ENCODE assay signal across 10 cellular contexts in the genomic region with DNA sequence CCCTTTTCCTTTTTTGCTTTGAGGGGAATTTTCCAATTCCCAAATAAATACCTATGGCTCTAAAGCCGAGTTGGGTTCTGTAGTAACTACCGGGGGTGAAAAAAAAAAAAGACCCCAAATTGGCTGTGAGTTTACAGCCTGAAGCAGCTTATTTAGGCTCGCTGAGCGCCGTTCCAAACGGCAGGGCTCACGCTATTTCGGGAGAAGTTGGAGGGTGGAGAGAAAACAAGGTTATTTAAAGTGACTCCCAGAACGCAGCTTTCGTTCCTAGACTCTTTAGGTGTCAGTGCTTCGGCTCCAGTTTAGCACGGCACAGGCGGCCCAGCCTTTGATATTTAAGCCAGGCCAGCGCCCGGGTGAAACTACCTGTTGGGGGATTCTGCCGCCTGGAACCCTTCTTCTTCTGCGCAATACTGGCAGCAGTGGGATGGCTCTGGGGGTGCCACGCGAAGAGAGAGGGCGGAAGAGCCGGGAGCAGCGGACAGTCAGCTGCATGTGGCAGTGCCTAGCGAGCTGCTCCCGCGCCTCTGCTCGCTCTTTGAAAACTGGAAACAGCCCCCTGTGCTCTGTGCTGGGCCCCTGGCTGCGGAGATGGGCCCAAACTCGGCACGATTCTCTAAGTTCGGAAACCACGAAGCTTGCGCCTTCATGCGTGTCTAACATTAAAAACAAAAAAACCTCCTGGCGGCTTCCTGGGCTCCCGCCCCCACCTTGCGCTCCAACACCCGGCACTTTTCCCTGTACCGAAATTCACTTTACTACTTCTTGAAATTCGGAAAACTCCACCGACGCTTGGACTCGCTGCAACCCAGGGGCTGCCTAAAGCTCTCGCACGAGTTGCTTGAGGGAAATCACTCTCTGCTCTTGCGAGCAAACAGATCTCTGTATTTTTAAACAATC. TPM values are rescaled to one million over a fixed set of nuclear protein-coding genes. Genes with fewer than 3 reads are reported as not detected.
DNase-seq lines count a peak whose midpoint lies in the region; ATAC-seq and TF ChIP-seq lines count a peak whose summit lies in the region.
"Had no signal": no experiment of that assay in that cellular context is flagged by ENCODE, and none has a peak within 500 bp of the region (broad histone marks: within the 10 kb centered on the region; RNA-seq: fewer than 3 reads in every experiment).

No MANE protein-coding gene starts in this region.

- POLR2A ChIA-PET in MCF 10A (lab: Yijun Ruan, JAX) = interaction anchor here (1.6 kb wide), 1 partner anchor 25 kb away, joined by 3 read pairs; no protein-coding TSS in a partner anchor

- H3K4me1 Mint-ChIP-seq in HFFc6 (ENCODE audit: low read depth) (peaks cover 15% of the 10 kb centered on the region), MCF 10A (ENCODE audit: insufficient read depth, unreplicated experiment) (peaks cover 8% of the 10 kb centered on the region)

- H3K9me3 Mint-ChIP-seq in HFFc6 (no peaks in the 10 kb centered on the region), MCF 10A (ENCODE audit: unreplicated experiment) (no peaks in the 10 kb centered on the region)
- H3K9me3 Mint-ChIP-seq: activated B cell treated with CpG ODN at 0.5 μM for 24 hours; natural killer cell treated with Interleukin-12 subunit alpha and Interleukin-12 subunit beta and Interleukin-15 and Interleukin-18, amount 100 ng/mL, for 72 hours had no signal

- H3K27me3 Mint-ChIP-seq in HFFc6 (ENCODE audit: insufficient read depth) (peaks cover 44% of the 10 kb centered on the region), MCF 10A (ENCODE audit: insufficient read depth, unreplicated experiment) (no peaks in the 10 kb centered on the region)

- peak overlapping the region; percentile 51 for H3K4me3 ChIP-seq in iPS-11a (ENCODE audit: low read depth, low read length)

- DNase-seq in HFFc6 (no peak), MCF 10A (ENCODE audit: unreplicated experiment) (peak; percentile 31), sciatic nerve (ENCODE audit: low spot score) (no peak), activated T-cell treated with anti-CD3 and anti-CD28 coated beads for 4 hours (no peak), HCEC 1CT (no peak)
- DNase-seq in activated naive CD4-positive, alpha-beta T cell (lab: John Stamatoyannopoulos, UW) = no peak
- DNase-seq: activated B cell treated with CpG ODN at 0.5 μM for 24 hours had no signal

- no TSS peak for BruUV-seq in MCF 10A (replicated peaks; lab: Mats Ljungman, UMichigan)

- H3K27ac Mint-ChIP-seq in HFFc6 = no peak overlapping the region
- peak overlapping the region; percentile 33 for H3K27ac Mint-ChIP-seq in MCF 10A (ENCODE audit: low read depth, unreplicated experiment)
- H3K27ac Mint-ChIP-seq: activated B cell treated with CpG ODN at 0.5 μM for 24 hours; natural killer cell treated with Interleukin-12 subunit alpha and Interleukin-12 subunit beta and Interleukin-15 and Interleukin-18, amount 100 ng/mL, for 72 hours had no signal

- peak overlapping the region; percentile 51 for H3K4me3 Mint-ChIP-seq in HFFc6
- peak overlapping the region; percentile 69 for H3K4me3 Mint-ChIP-seq in MCF 10A (ENCODE audit: unreplicated experiment)
- H3K4me3 Mint-ChIP-seq: activated B cell treated with CpG ODN at 0.5 μM for 24 hours; natural killer cell treated with Interleukin-12 subunit alpha and Interleukin-12 subunit beta and Interleukin-15 and Interleukin-18, amount 100 ng/mL, for 72 hours had no signal

- intact Hi-C loops in MCF 10A (cut with micrococcal nuclease) (no loop called here), sciatic nerve (cut with DNase I) (no loop called here)

- ATAC-seq in sciatic nerve (peak; percentile 31), HG03097 (IDR thresholded peaks at IDR 0.05; ENCODE audit: low FRiP score, unreplicated experiment) (no peak)
- ATAC-seq: natural killer cell treated with Interleukin-12 subunit alpha and Interleukin-12 subunit beta and Interleukin-15 and Interleukin-18, amount 100 ng/mL, for 72 hours had no signal

- CTCF ChIA-PET in MCF 10A (lab: Yijun Ruan, JAX) = interaction anchor here (0.5 to 2.0 kb wide), 8 partner anchors 15 to 979 kb away, joined by 3 to 10 read pairs (median 3); no protein-coding TSS in a partner anchor

- H3K36me3 Mint-ChIP-seq in HFFc6 (ENCODE audit: low read depth) (no peaks in the 10 kb centered on the region), MCF 10A (ENCODE audit: insufficient read depth, unreplicated experiment) (no peaks in the 10 kb centered on the region)
- H3K36me3 Mint-ChIP-seq: natural killer cell treated with Interleukin-12 subunit alpha and Interleukin-12 subunit beta and Interleukin-15 and Interleukin-18, amount 100 ng/mL, for 72 hours had no signal

- TF ChIP-seq CTCF in HFFc6 (IDR thresholded peaks at IDR 0.05) = no peak
- TF ChIP-seq CTCF in MCF 10A (IDR thresholded peaks at IDR 0.05; ENCODE audit: unreplicated experiment) = no peak

RNA-seq across cellular contexts. Expression of a gene that starts 34.5 kb away (rescaled TPM):
- total RNA-seq in HFFc6 (2021; fragmentation: NEBNext Ultra II Directional; extraction: Animal tissue kit (Norgen Biotek cat#: 25700)) = 1 to 10 TPM in 4 of 6 experiments, under 1 TPM in 2; 0.69 to 6.2 (median 4.4) TPM
- total RNA-seq in MCF 10A (2022) = 52.2 and 70.8 TPM in 2 replicates
- 137 TPM for total RNA-seq in sciatic nerve
- total RNA-seq: activated B cell treated with CpG ODN at 0.5 μM for 24 hours; natural killer cell treated with Interleukin-12 subunit alpha and Interleukin-12 subunit beta and Interleukin-15 and Interleukin-18, amount 100 ng/mL, for 72 hours had no signal
